10 cellular contexts compared by ENCODE assay signal in the genomic region with DNA sequence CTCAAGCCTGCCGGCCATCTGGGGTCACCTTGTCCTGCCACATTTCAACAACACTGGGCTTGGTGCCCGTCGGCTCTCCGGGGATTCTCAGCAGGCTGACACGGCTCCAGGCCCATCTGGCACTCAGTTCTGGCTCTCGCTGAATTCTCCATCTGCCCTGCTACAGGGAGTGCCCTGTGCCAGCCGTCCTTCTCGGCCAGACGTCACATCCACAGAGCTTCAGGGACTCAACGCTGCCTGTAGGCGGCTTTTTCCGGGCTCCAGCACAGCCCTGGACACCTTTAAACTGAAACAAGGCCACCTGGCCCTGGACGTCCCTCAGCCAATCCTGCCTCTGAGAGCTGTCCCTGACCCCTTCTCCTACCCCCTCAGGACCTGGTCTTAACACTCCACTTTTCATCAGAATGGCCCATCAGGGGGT.
DNase-seq lines count a peak whose midpoint lies in the region; ATAC-seq and TF ChIP-seq lines count a peak whose summit lies in the region.
"Had no signal": no experiment of that assay in that cellular context is flagged by ENCODE, and none has a peak within 500 bp of the region (broad histone marks: within the 10 kb centered on the region; RNA-seq: fewer than 3 reads in every experiment).

No MANE protein-coding gene starts in this region.

- no peaks in the 10 kb centered on the region for H3K36me3 ChIP-seq in tibial artery

- H3K9me3 ChIP-seq in tibial artery, result no peaks in the 10 kb centered on the region

- no peak overlapping the region for H3K4me3 ChIP-seq in tibial artery

- H3K27me3 ChIP-seq in tibial artery, result no peaks in the 10 kb centered on the region

- intact Hi-C loops in tibial artery (cut with DNase I; ENCODE audit: low total_unique reads), result loop anchor here (5.0 kb wide), 1 partner anchor 70 kb away; no protein-coding TSS in a partner anchor

- DNase-seq in DMS53 (lab: John Stamatoyannopoulos, UW), result peak; percentile 58
- no peak for DNase-seq in DMS53 treated with DMSO at 0.1 percent for 48 hours (lab: John Stamatoyannopoulos, UW; ENCODE audit: unreplicated experiment)
- DNase-seq in anterior cingulate cortex (lab: John Stamatoyannopoulos, UW), result peak in 53 of 58 donors; percentile 3 to 81 (median 49)
- DNase-seq in hypothalamus (lab: John Stamatoyannopoulos, UW), result peak in 38 of 51 donors; percentile 8 to 75 (median 43)
- DNase-seq in tibial artery, result peak; percentile 81 to 98
- no peak for DNase-seq in NCI-H2227 (lab: John Stamatoyannopoulos, UW; ENCODE audit: unreplicated experiment)
- no peak for DNase-seq in stimulated activated CD8-positive, alpha-beta memory T cell treated with anti-CD3 and anti-CD28 coated beads, Interleukin-4, amount 100 ng/mL, for 48 hours
- DNase-seq: SW 1271 had no signal

- H3K4me1 ChIP-seq in tibial artery, result peaks cover 0 to 39% (median 17%) of the 10 kb centered on the region in 4 donors

- no peak for ATAC-seq in HG02610 (IDR thresholded peaks at IDR 0.05; ENCODE audit: unreplicated experiment)

- peak; percentile 61 to 68 for TF ChIP-seq CTCF in tibial artery (IDR thresholded peaks at IDR 0.05)

- H3K27ac ChIP-seq in tibial artery, result peak overlapping the region; percentile 70 to 84
- H3K27ac ChIP-seq: 22Rv1 had no signal

Comparison
In these comparisons a context has a peak if more than half of its experiments do, and no peak if none do; other contexts are left out.
1. DNase-seq: peak in DMS53 (single experiment), anterior cingulate cortex (53 of 58), hypothalamus (38 of 51) and tibial artery (2 of 2); none in DMS53 treated with DMSO at 0.1 percent for 48 hours (single experiment), NCI-H2227 (single experiment) and stimulated activated CD8-positive, alpha-beta memory T cell treated with anti-CD3 and anti-CD28 coated beads, Interleukin-4, amount 100 ng/mL, for 48 hours (single experiment).